16 cellular contexts compared by ENCODE assay signal in genomic region chr12:93451423-93452158, GRCh38. TPM values are rescaled to one million over a fixed set of nuclear protein-coding genes. Genes with fewer than 3 reads are reported as not detected.
DNase-seq lines count a peak whose midpoint lies in the region; ATAC-seq and TF ChIP-seq lines count a peak whose summit lies in the region.
"Had no signal": no experiment of that assay in that cellular context is flagged by ENCODE, and none has a peak within 500 bp of the region (broad histone marks: within the 10 kb centered on the region; RNA-seq: fewer than 3 reads in every experiment).

No MANE protein-coding gene starts in this region.

- peak overlapping the region; percentile 28 for H2AFZ ChIP-seq in osteoblast (ENCODE audit: low read length)

- CTCF ChIA-PET in WTC11 (lab: Charles Lee) = interaction anchor here (0.6 kb wide), 1 partner anchor 53 kb away, joined by 3 read pairs; no protein-coding TSS in a partner anchor

- no peak overlapping the region for H3K27ac ChIP-seq in heart right ventricle
- H3K27ac ChIP-seq in osteoblast (ENCODE audit: low read depth, low read length) = no peak overlapping the region
- H3K27ac ChIP-seq: A549, C4-2B had no signal

- in situ Hi-C loops in KBM-7 (cut with MboI; ENCODE audit: low pct_unique_long_range_greater_than_20kb, low sequenced_read_pairs) = no loop called here

- ATAC-seq in Right ventricle myocardium inferior (no peak), heart right ventricle (no peak), WTC11 (no peak), GM21390 (IDR thresholded peaks at IDR 0.05; ENCODE audit: unreplicated experiment) (no peak)
- ATAC-seq: A549; CD8-positive, alpha-beta T cell had no signal

- DNase-seq in Right ventricle myocardium inferior (ENCODE audit: missing footprints) (peak; percentile 21), heart right ventricle (no peak), KBM-7 (peak; percentile 54), WTC11 (ENCODE audit: low spot score) (no peak), osteoblast (ENCODE audit: insufficient read length, low spot score, missing footprints) (peak; percentile 36), NCI-H1436 treated with DMSO at 0.1 percent for 48 hours (lab: John Stamatoyannopoulos, UW) (no peak), GF-D8 (lab: John Stamatoyannopoulos, UW) (no peak)
- DNase-seq: BE2C; Caco-2; CD8-positive, alpha-beta T cell; DND-41; GDM1; HCEC 1CT had no signal

- no peak overlapping the region for H3K4me2 ChIP-seq in osteoblast (ENCODE audit: insufficient read depth, low read length)
- H3K4me2 ChIP-seq: A549 had no signal

- H3K4me1 Mint-ChIP-seq in WTC11 = no peaks in the 10 kb centered on the region

- no peak for TF ChIP-seq CTCF in heart right ventricle (IDR thresholded peaks at IDR 0.05)
- TF ChIP-seq CTCF in WTC11 (IDR thresholded peaks at IDR 0.05) = no peak
- no peak for TF ChIP-seq CTCF in osteoblast (IDR thresholded peaks at IDR 0.05; ENCODE audit: extremely low read depth, low read depth, low read length)

- H3K9me3 Mint-ChIP-seq in WTC11 = peaks cover 6% of the 10 kb centered on the region
- H3K9me3 Mint-ChIP-seq: CD8-positive, alpha-beta T cell had no signal

- no peaks in the 10 kb centered on the region for H3K79me2 ChIP-seq in osteoblast (ENCODE audit: insufficient read depth, low read length)

- intact Hi-C loops in Right ventricle myocardium inferior (cut with DNase I) = no loop called here
- intact Hi-C loops in heart right ventricle (cut with DNase I) = no loop called here

- H3K4me3 Mint-ChIP-seq in WTC11 = no peak overlapping the region
- H3K4me3 Mint-ChIP-seq: CD8-positive, alpha-beta T cell had no signal

- no peaks in the 10 kb centered on the region for H3K36me3 ChIP-seq in heart right ventricle
- H3K36me3 ChIP-seq in osteoblast (ENCODE audit: insufficient read depth, low read length) = no peaks in the 10 kb centered on the region
- H3K36me3 ChIP-seq: BE2C had no signal

- POLR2A ChIA-PET in WTC11 (lab: Charles Lee) = no interaction called here

- no peaks in the 10 kb centered on the region; the same call in 1 of the 2 replicates for H3K27me3 Mint-ChIP-seq in WTC11 (ENCODE audit: low read depth)

- H3K4me1 ChIP-seq in heart right ventricle (peaks cover 0 to 4% (median 0%) of the 10 kb centered on the region in 9 donors), osteoblast (ENCODE audit: insufficient read depth, low read length) (no peaks in the 10 kb centered on the region)
- H3K4me1 ChIP-seq: A549, BE2C, Caco-2 had no signal

- H3K9me3 ChIP-seq in heart right ventricle (no peaks in the 10 kb centered on the region), osteoblast (ENCODE audit: low read depth, low read length) (no peaks in the 10 kb centered on the region)
- H3K9me3 ChIP-seq: A549, BE2C, Caco-2 had no signal

- H3K36me3 Mint-ChIP-seq in WTC11 = no peaks in the 10 kb centered on the region
- H3K36me3 Mint-ChIP-seq: CD8-positive, alpha-beta T cell had no signal

- no peaks in the 10 kb centered on the region for H4K20me1 ChIP-seq in osteoblast (ENCODE audit: insufficient read depth, low read length)

- WGBS in heart right ventricle, 2 donors = 71 to 86% methylated on average over 3 of the region's 3 CpGs

- H3K27ac Mint-ChIP-seq in WTC11 = 0 out of 2 replicates have a peak overlapping the region, but pooled peaks have one; percentile 33
- H3K27ac Mint-ChIP-seq: CD8-positive, alpha-beta T cell had no signal

- peaks cover 0 to 5% (median 0%) of the 10 kb centered on the region in 7 donors for H3K27me3 ChIP-seq in heart right ventricle
- no peaks in the 10 kb centered on the region for H3K27me3 ChIP-seq in osteoblast (ENCODE audit: insufficient read depth, low read length)
- H3K27me3 ChIP-seq: BE2C had no signal

- H3K4me3 ChIP-seq in heart right ventricle = no peak overlapping the region
- H3K4me3 ChIP-seq in osteoblast (ENCODE audit: insufficient read depth, low read length) = no peak overlapping the region
- H3K4me3 ChIP-seq: A549 had no signal

TF ChIP-seq in WTC11, 78 proteins besides CTCF, POLR2A, EP300 and RAD21:
- TF ChIP-seq NR3C1 (CRISPR knock-in tag; conservative IDR thresholded peaks at IDR 0.05; ENCODE audit: low read depth) (no peak), ATF6 (CRISPR knock-in tag; IDR thresholded peaks at IDR 0.05) (no peak), TEAD1 (CRISPR knock-in tag; IDR thresholded peaks at IDR 0.05) (no peak), HMGXB4 (CRISPR knock-in tag; IDR thresholded peaks at IDR 0.05) (no peak)

RNA-seq across cellular contexts. Expression of gene UBE2N, which starts 9.8 kb away (rescaled TPM):
- total RNA-seq in Right ventricle myocardium inferior = 87.1 TPM
- total RNA-seq in heart right ventricle = 100 to 1,000 TPM in 1 of 10 donors, 10 to 100 TPM in 9; 86.3 to 109 (median 96.7) TPM
- polyA plus RNA-seq in heart right ventricle = 10 to 100 TPM; 35.5 to 76.0 TPM
- 183 to 195 TPM (median 185 TPM) in 3 replicates for total RNA-seq in WTC11 (2021)
- total RNA-seq in osteoblast = 44.2 and 53.0 TPM in 2 replicates

RNA-seq across cellular contexts. Expression of gene MRPL42, which starts 15.7 kb away (rescaled TPM):
- total RNA-seq in Right ventricle myocardium inferior (41.5 TPM), heart right ventricle (10 to 100 TPM; 34.1 to 59.6 (median 45.7) TPM), WTC11 (2021) (112 to 124 TPM (median 121 TPM) in 3 replicates), osteoblast (26.5 and 29.0 TPM in 2 replicates)
- 10 to 100 TPM; 17.4 to 33.2 TPM for polyA plus RNA-seq in heart right ventricle

Comparison
In these comparisons a context has a peak if more than half of its experiments do, and no peak if none do; other contexts are left out.
1. DNase-seq: peak in Right ventricle myocardium inferior (single experiment), KBM-7 (single experiment) and osteoblast (single experiment); none in heart right ventricle (0 of 2), WTC11 (single experiment), NCI-H1436 treated with DMSO at 0.1 percent for 48 hours (single experiment) and GF-D8 (single experiment).